In genomic region chr5:75336625-75337336, GRCh38 we compare ENCODE assay signal across 8 cellular contexts. TPM values are rescaled to one million over a fixed set of nuclear protein-coding genes. Genes with fewer than 3 reads are reported as not detected.
DNase-seq lines count a peak whose midpoint lies in the region; TF ChIP-seq lines count a peak whose summit lies in the region.

Gene HMGCR, plus strand, starts transcription at chr5:75337220. Its CDS starts 5,386 bp downstream, at chr5:75342606.

- TF ChIP-seq CTCF in HFFc6 (IDR thresholded peaks at IDR 0.05) = peak; percentile 49; the same call in 1 of the 2 replicates
- TF ChIP-seq CTCF in NB4 (IDR thresholded peaks at IDR 0.05; ENCODE audit: low read depth, low read length) = peak; percentile 31
- peak in 1 of 3 experiments; percentile 24 for TF ChIP-seq CTCF in testis (IDR thresholded peaks at IDR 0.05)

- H3K4me1 Mint-ChIP-seq in HFFc6 (ENCODE audit: low read depth) = peaks cover 35% of the 10 kb centered on the region

- H3K9me3 ChIP-seq in SK-N-MC (ENCODE audit: low read depth, low read length) (no peaks in the 10 kb centered on the region), testis (no peaks in the 10 kb centered on the region)

- no peak within 1 kb of the TSS for H3K27ac Mint-ChIP-seq in HFFc6

- H3K9ac ChIP-seq in SK-N-MC (ENCODE audit: insufficient read length) = peak within 1 kb of the TSS; percentile 93

- intact Hi-C loops in testis (cut with DNase I; ENCODE audit: low total_unique reads) = no loop called here

- no peaks in the 10 kb centered on the region for H3K9me3 Mint-ChIP-seq in HFFc6

- peaks cover 2% of the 10 kb centered on the region; the same call in 1 of the 2 replicates for H3K27me3 Mint-ChIP-seq in HFFc6 (ENCODE audit: insufficient read depth)

- no peaks in the 10 kb centered on the region for H3K27me3 ChIP-seq in testis

- H3K4me3 Mint-ChIP-seq in HFFc6 = no peak within 1 kb of the TSS

- 0% methylated on average over 25 to 53 of the region's 55 CpGs for WGBS in testis, 2 donors

- H3K36me3 Mint-ChIP-seq in HFFc6 (ENCODE audit: low read depth) = 0 out of 2 replicates have a peak, but pooled peaks cover 5% of the 10 kb centered on the region

- H3K36me3 ChIP-seq in SK-N-MC (ENCODE audit: insufficient read depth, low read length) = peaks cover 27% of the 10 kb centered on the region
- no peaks in the 10 kb centered on the region for H3K36me3 ChIP-seq in testis (ENCODE audit: low read depth, missing control alignments)

- H3K27ac ChIP-seq in SK-N-MC = peak within 1 kb of the TSS; percentile 96
- H3K27ac ChIP-seq in testis = peak within 1 kb of the TSS; percentile 88 to 98

- peak; percentile 100 for DNase-seq in HFFc6
- DNase-seq in NB4 (ENCODE audit: low read depth) = peak; percentile 99
- peak; percentile 94 for DNase-seq in SK-N-MC (ENCODE audit: low read depth, low spot score)
- peak; percentile 97 for DNase-seq in activated naive CD4-positive, alpha-beta T cell treated with anti-CD3 and anti-CD28 coated beads, Interleukin-2, amount 50 U/mL, for 16 hours
- peak; percentile 99 for DNase-seq in globus pallidus (ENCODE audit: low spot score)
- peak; percentile 100 for DNase-seq in occipital lobe (lab: John Stamatoyannopoulos, UW)
- DNase-seq in testis = peak; percentile 100

- peaks cover 11% of the 10 kb centered on the region for H3K4me1 ChIP-seq in testis

- H3K4me3 ChIP-seq in GM08714 (ENCODE audit: low read length) = peak within 1 kb of the TSS; percentile 79
- H3K4me3 ChIP-seq in NB4 (ENCODE audit: low read depth, low read length) = peak within 1 kb of the TSS; percentile 96
- H3K4me3 ChIP-seq in SK-N-MC = peak within 1 kb of the TSS; percentile 90
- H3K4me3 ChIP-seq in testis = peak within 1 kb of the TSS; percentile 91 to 97

- TF ChIP-seq POLR2A in NB4 (IDR thresholded peaks at IDR 0.05; ENCODE audit: extremely low read depth, insufficient read length) = peak; percentile 68
- peak; percentile 24 for TF ChIP-seq POLR2A in testis (IDR thresholded peaks at IDR 0.05)

RNA-seq across cellular contexts. Expression of gene HMGCR, which starts in this region (rescaled TPM):
- total RNA-seq in HFFc6 (2021; fragmentation: NEBNext Ultra II Directional; extraction: Animal tissue kit (Norgen Biotek cat#: 25700)) = 10 to 100 TPM; 22.6 to 26.4 (median 24.4) TPM
- total RNA-seq in occipital lobe = 400 TPM
- total RNA-seq in testis = 10 to 100 TPM; 33.6 to 44.8 TPM
- 49.8 TPM for polyA plus RNA-seq in testis (ENCODE audit: insufficient read depth, low read depth, low replicate concordance)

Comparison
In these comparisons a context has a peak if more than half of its experiments do, and no peak if none do; other contexts are left out.
1. Peak in every context shown above with its lines: DNase-seq, H3K4me3 ChIP-seq and H3K27ac ChIP-seq.